ENCODE assay signal across 7 cellular contexts in genomic region chr17:58335779-58336455, GRCh38. TPM values are rescaled to one million over a fixed set of nuclear protein-coding genes. Genes with fewer than 3 reads are reported as not detected.
DNase-seq lines count a peak whose midpoint lies in the region; ATAC-seq and TF ChIP-seq lines count a peak whose summit lies in the region.

No MANE protein-coding gene starts in this region.

- peaks cover 19% of the 10 kb centered on the region for H3K4me1 Mint-ChIP-seq in neural crest cell
- H3K4me1 Mint-ChIP-seq in WTC11 = peaks cover 59% of the 10 kb centered on the region

- H3K27ac Mint-ChIP-seq in neural crest cell (ENCODE audit: unreplicated experiment) = peak overlapping the region; percentile 5
- no peak overlapping the region for H3K27ac Mint-ChIP-seq in WTC11

- DNase-seq in SIG-M5 treated with dmso at 0.1 percent for 504 hours (lab: John Stamatoyannopoulos, UW; ENCODE audit: unreplicated experiment) (peak; percentile 97), neural crest cell (ENCODE audit: low read depth, low spot score) (no peak), NCI-H1694 treated with DMSO at 0.1 percent for 48 hours (lab: John Stamatoyannopoulos, UW) (no peak), WTC11 (ENCODE audit: low spot score) (no peak), GM19238 (ENCODE audit: insufficient read length, low spot score) (no peak)

- CTCF ChIA-PET in WTC11 (lab: Charles Lee) = interaction anchor here (1.0 to 5.8 kb wide), 5 partner anchors 9 to 81 kb away, joined by 4 to 36 read pairs (median 30); partner anchors contain the start of genes RNF43, SUPT4H1 and TSPOAP1

- TF ChIP-seq CTCF in neural crest cell (conservative IDR thresholded peaks at IDR 0.05) = no peak
- no peak for TF ChIP-seq CTCF in WTC11 (IDR thresholded peaks at IDR 0.05)

- H3K27me3 Mint-ChIP-seq in neural crest cell (ENCODE audit: low read depth) (no peaks in the 10 kb centered on the region), WTC11 (ENCODE audit: low read depth) (no peaks in the 10 kb centered on the region)

- POLR2A ChIA-PET in WTC11 (lab: Charles Lee) = interaction anchor here (1.1 to 5.3 kb wide), 4 partner anchors 9 to 19 kb away, joined by 4 to 61 read pairs (median 5); partner anchors contain the start of gene SUPT4H1

- H3K4me3 Mint-ChIP-seq in neural crest cell (no peak overlapping the region), WTC11 (no peak overlapping the region)

- ATAC-seq in GM21825 (IDR thresholded peaks at IDR 0.05; ENCODE audit: unreplicated experiment) (peak; percentile 15), WTC11 (no peak)

- WGBS in adipose tissue, 3 donors = 44 to 72% (median 58%) methylated on average over 4 of the region's 4 CpGs

- H3K27ac ChIP-seq in adipose tissue (ENCODE audit: low read depth, low read length) = peak overlapping the region; percentile 48

- H3K36me3 Mint-ChIP-seq in neural crest cell (ENCODE audit: low read depth) = no peaks in the 10 kb centered on the region
- no peaks in the 10 kb centered on the region for H3K36me3 Mint-ChIP-seq in WTC11

- H3K9me3 Mint-ChIP-seq in neural crest cell (no peaks in the 10 kb centered on the region), WTC11 (no peaks in the 10 kb centered on the region)

TF ChIP-seq in WTC11, 78 proteins besides CTCF, POLR2A, EP300 and RAD21:
- no peak for TF ChIP-seq ZBTB43 (CRISPR knock-in tag; IDR thresholded peaks at IDR 0.05)
- no peak for TF ChIP-seq FOXP4 (CRISPR knock-in tag; IDR thresholded peaks at IDR 0.05)
- TF ChIP-seq ESRRA (CRISPR knock-in tag; IDR thresholded peaks at IDR 0.05; ENCODE audit: borderline replicate concordance) = no peak
- no peak for TF ChIP-seq JUN (CRISPR knock-in tag; IDR thresholded peaks at IDR 0.05)
- no peak for TF ChIP-seq NR1H2 (CRISPR knock-in tag; IDR thresholded peaks at IDR 0.05)
- no peak for TF ChIP-seq ELF4 (CRISPR knock-in tag; IDR thresholded peaks at IDR 0.05; ENCODE audit: low read depth)
- no peak for TF ChIP-seq ZNF416 (CRISPR knock-in tag; IDR thresholded peaks at IDR 0.05)
- no peak for TF ChIP-seq NR2C2 (CRISPR knock-in tag; IDR thresholded peaks at IDR 0.05)
TF ChIP-seq in WTC11: peak in this region for 0.

RNA-seq across cellular contexts. Expression of gene TSPOAP1, which starts 7.3 kb away (rescaled TPM):
- 10 to 100 TPM in 1 of 3 donors, 1 to 10 TPM in 2; 4.4 to 11.9 (median 5.3) TPM for polyA plus RNA-seq in adipose tissue
- 27.9 and 30.5 TPM in 2 replicates for total RNA-seq in neural crest cell
- total RNA-seq in WTC11 (2021) = 10.9 to 19.0 TPM (median 16.4 TPM) in 3 replicates

RNA-seq across cellular contexts. Expression of gene SUPT4H1, which starts 16.1 kb away (rescaled TPM):
- polyA plus RNA-seq in adipose tissue = 10 to 100 TPM; 30.6 to 91.4 (median 67.8) TPM
- total RNA-seq in neural crest cell (79.1 and 83.8 TPM in 2 replicates), WTC11 (2021) (85.5 to 91.1 TPM (median 89.3 TPM) in 3 replicates)

RNA-seq across cellular contexts. Expression of gene MPO, which starts 55.2 kb away (rescaled TPM):
- polyA plus RNA-seq in adipose tissue = 1 to 10 TPM in 1 of 3 donors, under 1 TPM in 2; 0.15 to 1.0 (median 0.34) TPM
- total RNA-seq in neural crest cell (not detected in 2 replicates), WTC11 (2021) (not detected in 3 replicates)
